In the genomic region with DNA sequence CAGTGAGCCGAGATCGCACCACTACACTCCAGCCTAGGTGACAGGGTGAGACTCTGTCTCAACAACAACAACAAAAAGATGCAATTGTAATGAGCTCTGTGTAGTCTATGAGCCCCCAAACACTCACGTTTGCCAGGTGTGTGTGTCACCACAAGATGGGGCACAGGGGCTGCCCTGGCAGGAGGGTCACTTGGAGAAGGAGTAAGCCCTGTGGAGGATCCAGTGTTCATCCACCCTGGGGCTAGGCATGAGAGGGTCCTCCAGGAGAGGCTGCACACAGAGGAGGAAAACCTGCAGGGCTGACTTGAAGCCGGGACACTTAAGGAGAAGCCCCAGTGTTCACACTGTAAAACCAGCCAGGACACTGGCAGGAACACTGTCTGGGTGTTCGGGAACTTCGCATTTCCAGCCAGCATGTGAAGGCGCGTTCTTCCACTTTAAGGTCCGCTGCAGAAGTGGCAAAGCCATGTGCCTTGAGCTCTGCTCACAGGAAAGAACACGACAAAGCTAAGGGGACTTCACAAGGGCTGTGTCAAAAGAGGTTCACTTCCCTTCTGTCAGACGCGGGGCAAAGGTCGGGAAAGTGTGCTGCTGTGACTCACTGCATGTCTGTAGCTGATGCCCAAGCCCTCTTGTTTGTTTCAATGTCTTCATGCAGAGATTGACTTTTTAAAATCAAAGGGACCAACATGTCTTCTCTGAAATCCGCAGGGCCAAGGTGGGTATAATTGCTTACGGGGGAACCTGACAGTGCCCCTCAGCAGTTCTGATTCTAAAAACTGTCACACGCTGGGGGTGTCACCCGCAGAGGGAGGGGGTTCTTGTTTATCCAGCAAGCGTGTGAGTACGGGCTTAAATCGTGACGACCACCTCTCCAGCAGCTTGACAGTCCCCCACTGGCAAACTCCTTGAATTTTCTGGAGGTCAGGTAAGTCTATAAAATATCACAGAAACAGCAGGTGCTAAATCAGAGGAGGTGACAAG, we compare ENCODE assay signal across 1 cellular context.
TF ChIP-seq lines count a peak whose summit lies in the region.

No MANE protein-coding gene starts in this region.

TF ChIP-seq in HepG2, 621 proteins besides CTCF, POLR2A, EP300 and RAD21 (continued from another document and continues in another):
- TF ChIP-seq FOXP4 (CRISPR knock-in tag; IDR thresholded peaks at IDR 0.05) (no peak), ATF7 (IDR thresholded peaks at IDR 0.05) (no peak), ATF7 (CRISPR knock-in tag; IDR thresholded peaks at IDR 0.05) (no peak), ETV5 (CRISPR knock-in tag; IDR thresholded peaks at IDR 0.05; ENCODE audit: borderline replicate concordance) (peak; percentile 57; the same call in 1 of the 2 replicates), RXRA (CRISPR knock-in tag; IDR thresholded peaks at IDR 0.05) (peak; percentile 38; the same call in 1 of the 2 replicates), POGK (CRISPR knock-in tag; conservative IDR thresholded peaks at IDR 0.05) (no peak), ZNF891 (CRISPR knock-in tag; IDR thresholded peaks at IDR 0.05) (0 out of 2 replicates have a peak, but pooled peaks have one; percentile 51), SAP130 (CRISPR knock-in tag; IDR thresholded peaks at IDR 0.05; ENCODE audit: low read depth) (peak; percentile 84), FOSL1 (CRISPR knock-in tag; IDR thresholded peaks at IDR 0.05; ENCODE audit: borderline replicate concordance) (peak; percentile 55; the same call in 1 of the 2 replicates), RXRB (CRISPR knock-in tag; IDR thresholded peaks at IDR 0.05; ENCODE audit: borderline replicate concordance) (peak; percentile 65), TGIF2 (CRISPR knock-in tag; IDR thresholded peaks at IDR 0.05) (peak; percentile 82; the same call in 1 of the 2 replicates), ZNF281 (CRISPR knock-in tag; IDR thresholded peaks at IDR 0.05; ENCODE audit: borderline replicate concordance) (no peak), ELF1 (CRISPR knock-in tag; IDR thresholded peaks at IDR 0.05) (peak; percentile 8; the same call in 1 of the 2 replicates), ZNF879 (CRISPR knock-in tag; IDR thresholded peaks at IDR 0.05) (no peak), ZBTB7A (CRISPR knock-in tag; IDR thresholded peaks at IDR 0.05) (no peak), TRAFD1 (CRISPR knock-in tag; IDR thresholded peaks at IDR 0.05; ENCODE audit: borderline replicate concordance) (0 out of 2 replicates have a peak, but pooled peaks have one; percentile 34), MXD4 (CRISPR knock-in tag; IDR thresholded peaks at IDR 0.05) (peak; percentile 31; the same call in 1 of the 2 replicates), NR2F1 (CRISPR knock-in tag; IDR thresholded peaks at IDR 0.05) (peak; percentile 56 to 60), ELF3 (CRISPR knock-in tag; IDR thresholded peaks at IDR 0.05) (peak; percentile 44; the same call in 1 of the 2 replicates), SALL1 (CRISPR knock-in tag; IDR thresholded peaks at IDR 0.05) (peak; percentile 50; the same call in 1 of the 2 replicates), MXI1 (IDR thresholded peaks at IDR 0.05; ENCODE audit: borderline replicate concordance, low read depth, low read length) (peak; percentile 37; the same call in 1 of the 3 replicates), ZNF18 (CRISPR knock-in tag; IDR thresholded peaks at IDR 0.05; ENCODE audit: insufficient replicate concordance) (peak; percentile 28), ZNF556 (CRISPR knock-in tag; IDR thresholded peaks at IDR 0.05; ENCODE audit: borderline replicate concordance) (no peak), DBP (CRISPR knock-in tag; IDR thresholded peaks at IDR 0.05; ENCODE audit: not compliant biosample characterization) (no peak), GABPB1 (CRISPR knock-in tag; IDR thresholded peaks at IDR 0.05) (0 out of 2 replicates have a peak, but pooled peaks have one; percentile 18), GFI1 (CRISPR knock-in tag; IDR thresholded peaks at IDR 0.05; ENCODE audit: borderline replicate concordance) (peak; percentile 74; the same call in 1 of the 2 replicates), HMGXB4 (CRISPR knock-in tag; IDR thresholded peaks at IDR 0.05; ENCODE audit: borderline replicate concordance in 1 of 2, low read depth in 1 of 2) (0 out of 4 replicates have a peak, but pooled peaks of 1 of the 2 experiments have one; percentile 41), FOXA3 (CRISPR knock-in tag; IDR thresholded peaks at IDR 0.05) (peak; percentile 24), ZNF317 (CRISPR knock-in tag; IDR thresholded peaks at IDR 0.05) (no peak)
- TF ChIP-seq, protein P1, sequence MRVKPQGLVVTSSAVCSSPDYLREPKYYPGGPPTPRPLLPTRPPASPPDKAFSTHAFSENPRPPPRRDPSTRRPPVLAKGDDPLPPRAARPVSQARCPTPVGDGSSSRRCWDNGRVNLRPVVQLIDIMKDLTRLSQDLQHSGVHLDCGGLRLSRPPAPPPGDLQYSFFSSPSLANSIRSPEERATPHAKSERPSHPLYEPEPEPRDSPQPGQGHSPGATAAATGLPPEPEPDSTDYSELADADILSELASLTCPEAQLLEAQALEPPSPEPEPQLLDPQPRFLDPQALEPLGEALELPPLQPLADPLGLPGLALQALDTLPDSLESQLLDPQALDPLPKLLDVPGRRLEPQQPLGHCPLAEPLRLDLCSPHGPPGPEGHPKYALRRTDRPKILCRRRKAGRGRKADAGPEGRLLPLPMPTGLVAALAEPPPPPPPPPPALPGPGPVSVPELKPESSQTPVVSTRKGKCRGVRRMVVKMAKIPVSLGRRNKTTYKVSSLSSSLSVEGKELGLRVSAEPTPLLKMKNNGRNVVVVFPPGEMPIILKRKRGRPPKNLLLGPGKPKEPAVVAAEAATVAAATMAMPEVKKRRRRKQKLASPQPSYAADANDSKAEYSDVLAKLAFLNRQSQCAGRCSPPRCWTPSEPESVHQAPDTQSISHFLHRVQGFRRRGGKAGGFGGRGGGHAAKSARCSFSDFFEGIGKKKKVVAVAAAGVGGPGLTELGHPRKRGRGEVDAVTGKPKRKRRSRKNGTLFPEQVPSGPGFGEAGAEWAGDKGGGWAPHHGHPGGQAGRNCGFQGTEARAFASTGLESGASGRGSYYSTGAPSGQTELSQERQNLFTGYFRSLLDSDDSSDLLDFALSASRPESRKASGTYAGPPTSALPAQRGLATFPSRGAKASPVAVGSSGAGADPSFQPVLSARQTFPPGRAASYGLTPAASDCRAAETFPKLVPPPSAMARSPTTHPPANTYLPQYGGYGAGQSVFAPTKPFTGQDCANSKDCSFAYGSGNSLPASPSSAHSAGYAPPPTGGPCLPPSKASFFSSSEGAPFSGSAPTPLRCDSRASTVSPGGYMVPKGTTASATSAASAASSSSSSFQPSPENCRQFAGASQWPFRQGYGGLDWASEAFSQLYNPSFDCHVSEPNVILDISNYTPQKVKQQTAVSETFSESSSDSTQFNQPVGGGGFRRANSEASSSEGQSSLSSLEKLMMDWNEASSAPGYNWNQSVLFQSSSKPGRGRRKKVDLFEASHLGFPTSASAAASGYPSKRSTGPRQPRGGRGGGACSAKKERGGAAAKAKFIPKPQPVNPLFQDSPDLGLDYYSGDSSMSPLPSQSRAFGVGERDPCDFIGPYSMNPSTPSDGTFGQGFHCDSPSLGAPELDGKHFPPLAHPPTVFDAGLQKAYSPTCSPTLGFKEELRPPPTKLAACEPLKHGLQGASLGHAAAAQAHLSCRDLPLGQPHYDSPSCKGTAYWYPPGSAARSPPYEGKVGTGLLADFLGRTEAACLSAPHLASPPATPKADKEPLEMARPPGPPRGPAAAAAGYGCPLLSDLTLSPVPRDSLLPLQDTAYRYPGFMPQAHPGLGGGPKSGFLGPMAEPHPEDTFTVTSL (CRISPR knock-in tag; IDR thresholded peaks at IDR 0.05; ENCODE audit: borderline replicate concordance) = peak; percentile 62; the same call in 1 of the 2 replicates
